In genomic region chr7:130733866-130734524, GRCh38 we compare ENCODE assay signal across 8 cellular contexts. TPM values are rescaled to one million over a fixed set of nuclear protein-coding genes. Genes with fewer than 3 reads are reported as not detected.
DNase-seq lines count a peak whose midpoint lies in the region; FAIRE-seq and TF ChIP-seq lines count a peak whose summit lies in the region.

KLF14 (minus strand) TSS chr7:130734207; CDS start chr7:130734033, 174 bp downstream.

- peak within 1 kb of the TSS; percentile 100 for H3K4me2 ChIP-seq in endothelial cell of umbilical vein (ENCODE audit: insufficient read depth, low read length)

- no peak for FAIRE-seq in endothelial cell of umbilical vein (lab: Jason Lieb, UNC)

- H3K27ac Mint-ChIP-seq in nephron progenitor cell, result no peak within 1 kb of the TSS

- H3K4me1 Mint-ChIP-seq in nephron progenitor cell, result peaks cover 6% of the 10 kb centered on the region

- peaks cover 89% of the 10 kb centered on the region for H3K27me3 Mint-ChIP-seq in nephron progenitor cell (ENCODE audit: low read depth, poor library complexity)

- peak; percentile 84 for DNase-seq in D341Med (ENCODE audit: low spot score)
- peak; percentile 49 for DNase-seq in HPDE6-E6E7 (ENCODE audit: extremely low spot score)
- DNase-seq in activated CD4-positive, alpha-beta T cell treated with anti-CD3 and anti-CD28 coated beads for 4 hours, result peak; percentile 39 to 40
- no peak for DNase-seq in endothelial cell of umbilical vein (ENCODE audit: low read depth, low spot score)
- peak; percentile 64 for DNase-seq in nephron progenitor cell
- DNase-seq in NCI-H1694 (lab: John Stamatoyannopoulos, UW), result no peak
- DNase-seq in DMS79 (lab: John Stamatoyannopoulos, UW), result no peak

- intact Hi-C loops in endothelial cell of umbilical vein (cut with micrococcal nuclease), result no loop called here

- H3K9me1 ChIP-seq in endothelial cell of umbilical vein (replicated peaks; ENCODE audit: control insufficient read depth, extremely low read depth, insufficient read depth, low read length), result no peaks in the 10 kb centered on the region

- H3K4me3 Mint-ChIP-seq in nephron progenitor cell, result peak within 1 kb of the TSS; percentile 87

- peaks cover 42% of the 10 kb centered on the region for H3K9me3 Mint-ChIP-seq in nephron progenitor cell

- CTCF ChIA-PET in endothelial cell of umbilical vein (lab: Charles Lee), result interaction anchor here (1.0 to 1.5 kb wide), 4 partner anchors 9 to 663 kb away, joined by 3 to 11 read pairs (median 4); no protein-coding TSS in a partner anchor

- peaks cover 10% of the 10 kb centered on the region for H3K9me3 ChIP-seq in endothelial cell of umbilical vein (replicated peaks; ENCODE audit: control insufficient read depth, insufficient read depth, low read length)

- BruUV-seq in endothelial cell of umbilical vein (replicated peaks; lab: Mats Ljungman, UMichigan), result no TSS peak

- no peak within 1 kb of the TSS for H3K9ac ChIP-seq in endothelial cell of umbilical vein (replicated peaks; ENCODE audit: extremely low read depth, insufficient read depth, low read length)

- peaks cover 6% of the 10 kb centered on the region for H3K4me1 ChIP-seq in endothelial cell of umbilical vein (ENCODE audit: control insufficient read depth, extremely low read depth, insufficient read depth, low read length)
- H3K4me1 ChIP-seq in urinary bladder (ENCODE audit: insufficient read depth), result no peaks in the 10 kb centered on the region

- WGBS in urinary bladder, result 2% methylated on average over 95 of the region's 97 CpGs

- no peaks in the 10 kb centered on the region for H4K20me1 ChIP-seq in endothelial cell of umbilical vein (replicated peaks; ENCODE audit: control insufficient read depth, extremely low read depth, insufficient read depth, low read length)

- no peaks in the 10 kb centered on the region for H3K79me2 ChIP-seq in endothelial cell of umbilical vein (ENCODE audit: control insufficient read depth, insufficient read depth, low read length)

- dilution Hi-C loops in endothelial cell of umbilical vein (cut with MboI; ENCODE audit: extremely low pct_ligation_motif_present, low sequenced_read_pairs), result no loop called here

- H3K4me3 ChIP-seq in endothelial cell of umbilical vein (replicated peaks in 1 of 3; ENCODE audit: insufficient read depth in 1 of 3, low read depth in 1 of 3, low read length in 3 of 3), result peak within 1 kb of the TSS; percentile 64 to 93 (median 83)
- H3K4me3 ChIP-seq in urinary bladder (ENCODE audit: low read depth, low read length), result peak within 1 kb of the TSS; percentile 51

- peaks cover 43 to 90% of the 10 kb centered on the region in 2 experiments for H3K27me3 ChIP-seq in endothelial cell of umbilical vein (ENCODE audit: control insufficient read depth in 2 of 2, insufficient read depth in 2 of 2, low read length in 2 of 2)

- peaks cover 21% of the 10 kb centered on the region for H3K36me3 Mint-ChIP-seq in nephron progenitor cell (ENCODE audit: low read depth)

- TF ChIP-seq CTCF in endothelial cell of umbilical vein (IDR thresholded peaks at IDR 0.05; ENCODE audit: extremely low read depth in 1 of 2, insufficient read depth in 1 of 2, low read depth in 1 of 2, low read length in 2 of 2), result no peak
- TF ChIP-seq CTCF in nephron progenitor cell (IDR thresholded peaks at IDR 0.05), result no peak

- H3K27ac ChIP-seq in endothelial cell of umbilical vein (ENCODE audit: insufficient read depth, low read depth, low read length) (no peak within 1 kb of the TSS), urinary bladder (ENCODE audit: low read depth) (no peak within 1 kb of the TSS)

- POLR2A ChIA-PET in endothelial cell of umbilical vein (lab: Charles Lee), result no interaction called here

- H3K36me3 ChIP-seq in endothelial cell of umbilical vein (ENCODE audit: control insufficient read depth in 2 of 2, extremely low read depth in 1 of 2, insufficient read depth in 2 of 2, low read length in 2 of 2), result no peaks in the 10 kb centered on the region
- no peaks in the 10 kb centered on the region for H3K36me3 ChIP-seq in urinary bladder (ENCODE audit: insufficient read depth)

- peak within 1 kb of the TSS; percentile 67 for H2AFZ ChIP-seq in endothelial cell of umbilical vein (ENCODE audit: low read depth, low read length)

- no peak for TF ChIP-seq POLR2A in endothelial cell of umbilical vein (IDR thresholded peaks at IDR 0.05; ENCODE audit: low read depth, low read length)

TF ChIP-seq in endothelial cell of umbilical vein, 7 proteins besides CTCF, POLR2A, EP300 and RAD21:
- TF ChIP-seq MYC (IDR thresholded peaks at IDR 0.05; ENCODE audit: low read depth, low read length) (no peak), FOS (IDR thresholded peaks at IDR 0.05; ENCODE audit: borderline replicate concordance, insufficient read depth, low read length) (no peak), JUN (IDR thresholded peaks at IDR 0.05; ENCODE audit: borderline replicate concordance, insufficient read depth, insufficient read length, low read depth) (no peak), POLR2AphosphoS5 (IDR thresholded peaks at IDR 0.05; ENCODE audit: insufficient read depth, low read depth, low read length) (no peak), GATA2 (IDR thresholded peaks at IDR 0.05; ENCODE audit: insufficient read depth, insufficient read length, low read depth, low read length) (no peak)
- TF ChIP-seq, protein P1, sequence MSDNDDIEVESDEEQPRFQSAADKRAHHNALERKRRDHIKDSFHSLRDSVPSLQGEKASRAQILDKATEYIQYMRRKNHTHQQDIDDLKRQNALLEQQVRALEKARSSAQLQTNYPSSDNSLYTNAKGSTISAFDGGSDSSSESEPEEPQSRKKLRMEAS (IDR thresholded peaks at IDR 0.05; ENCODE audit: insufficient read depth, insufficient read length), result no peak

RNA-seq across cellular contexts. Expression of gene KLF14, which starts in this region (rescaled TPM):
- total RNA-seq in endothelial cell of umbilical vein (not detected in 2 replicates), urinary bladder (0.32 TPM)
- polyA plus RNA-seq in endothelial cell of umbilical vein (0.01 TPM in 1 of 2 replicates, not detected in the other), urinary bladder (0.03 TPM)
- polyA plus RNA-seq in endothelial cell of umbilical vein (2011; cell fraction: cytosol; rRNA removed), result not detected in 2 replicates
- not detected in 2 replicates for polyA plus RNA-seq in endothelial cell of umbilical vein (2011; cell fraction: nucleus; rRNA removed)
- not detected in 2 replicates for polyA plus RNA-seq in endothelial cell of umbilical vein (2012)
- not detected in 2 replicates for polyA minus RNA-seq in endothelial cell of umbilical vein
- polyA minus RNA-seq in endothelial cell of umbilical vein (2011; cell fraction: cytosol; rRNA and poly(A)+ RNA removed), result not detected
- not detected in 2 replicates for polyA minus RNA-seq in endothelial cell of umbilical vein (2011; cell fraction: nucleus; rRNA and poly(A)+ RNA removed)

Comparison
In these comparisons a context has a peak if more than half of its experiments do, and no peak if none do; other contexts are left out.
1. DNase-seq: peak in D341Med (single experiment), HPDE6-E6E7 (single experiment), activated CD4-positive, alpha-beta T cell treated with anti-CD3 and anti-CD28 coated beads for 4 hours (2 of 2) and nephron progenitor cell (single experiment); none in endothelial cell of umbilical vein (single experiment), NCI-H1694 (single experiment) and DMS79 (single experiment).